8 cellular contexts compared by ENCODE assay signal in genomic region chr4:140238353-140239041, GRCh38.
DNase-seq lines count a peak whose midpoint lies in the region; ATAC-seq and TF ChIP-seq lines count a peak whose summit lies in the region.

No MANE protein-coding gene starts in this region.

- TF ChIP-seq CTCF in LNCaP clone FGC (IDR thresholded peaks at IDR 0.05; ENCODE audit: control insufficient read depth, extremely low read depth, insufficient read depth): no peak
- no peak for TF ChIP-seq CTCF in endothelial cell (IDR thresholded peaks at IDR 0.05; ENCODE audit: unreplicated experiment)

- no peaks in the 10 kb centered on the region for H3K36me3 ChIP-seq in muscle layer of colon (ENCODE audit: insufficient read depth, low read length)

- POLR2A ChIA-PET in naive thymus-derived CD8-positive, alpha-beta T cell (lab: Charles Lee): no interaction called here

- no peak overlapping the region for H3K4me3 ChIP-seq in LNCaP clone FGC (ENCODE audit: low read depth, low read length)
- H3K4me3 ChIP-seq in muscle layer of colon (ENCODE audit: low read depth in 1 of 2, low read length in 2 of 2): peak overlapping the region in 1 of 2 donors; percentile 51

- DNase-seq in LNCaP clone FGC (ENCODE audit: low read depth) (peak; percentile 70), OCI-M1 (lab: John Stamatoyannopoulos, UW) (peak; percentile 89), endothelial cell (ENCODE audit: low spot score) (no peak)
- DNase-seq in naive thymus-derived CD8-positive, alpha-beta T cell: no peak

- H3K36me3 Mint-ChIP-seq in endothelial cell (ENCODE audit: low read depth, unreplicated experiment): no peaks in the 10 kb centered on the region
- H3K36me3 Mint-ChIP-seq in naive thymus-derived CD8-positive, alpha-beta T cell: no peaks in the 10 kb centered on the region

- ATAC-seq in HG02970 (IDR thresholded peaks at IDR 0.05; ENCODE audit: low FRiP score, unreplicated experiment): no peak
- ATAC-seq in HG02840 (IDR thresholded peaks at IDR 0.05; ENCODE audit: low FRiP score, unreplicated experiment): no peak
- ATAC-seq in naive thymus-derived CD8-positive, alpha-beta T cell: no peak
- ATAC-seq in HG02571 (IDR thresholded peaks at IDR 0.05; ENCODE audit: unreplicated experiment): no peak

- peak overlapping the region; percentile 85 for H3K27ac Mint-ChIP-seq in endothelial cell (ENCODE audit: unreplicated experiment)
- H3K27ac Mint-ChIP-seq in naive thymus-derived CD8-positive, alpha-beta T cell: no peak overlapping the region

- no peaks in the 10 kb centered on the region for H3K9me3 Mint-ChIP-seq in endothelial cell (ENCODE audit: unreplicated experiment)
- H3K9me3 Mint-ChIP-seq in naive thymus-derived CD8-positive, alpha-beta T cell: no peaks in the 10 kb centered on the region

- peaks cover 53% of the 10 kb centered on the region for H3K4me1 Mint-ChIP-seq in endothelial cell (ENCODE audit: unreplicated experiment)
- peaks cover 25 to 59% (median 42%) of the 10 kb centered on the region in 4 donors for H3K4me1 Mint-ChIP-seq in naive thymus-derived CD8-positive, alpha-beta T cell

- no peaks in the 10 kb centered on the region for H3K27me3 ChIP-seq in muscle layer of colon (ENCODE audit: control insufficient read depth in 1 of 2, insufficient read depth in 2 of 2, low read length in 2 of 2)

- H3K27ac ChIP-seq in muscle layer of colon (ENCODE audit: low read depth, low read length): peak overlapping the region; percentile 94

- H3K27me3 Mint-ChIP-seq in endothelial cell (ENCODE audit: unreplicated experiment): peaks cover under 1% of the 10 kb centered on the region
- peaks cover 0 to 10% (median 2%) of the 10 kb centered on the region in 5 donors for H3K27me3 Mint-ChIP-seq in naive thymus-derived CD8-positive, alpha-beta T cell

- no peaks in the 10 kb centered on the region for H3K9me3 ChIP-seq in muscle layer of colon (ENCODE audit: low read length)

- peak overlapping the region; percentile 41 for H3K9ac ChIP-seq in muscle layer of colon (ENCODE audit: low read length)

- peaks cover 51% of the 10 kb centered on the region for H3K4me1 ChIP-seq in muscle layer of colon (ENCODE audit: insufficient read depth, low read length)

- H3K4me3 Mint-ChIP-seq in endothelial cell (ENCODE audit: unreplicated experiment): no peak overlapping the region
- no peak overlapping the region for H3K4me3 Mint-ChIP-seq in naive thymus-derived CD8-positive, alpha-beta T cell

Comparison
In these comparisons a context has a peak if more than half of its experiments do, and no peak if none do; other contexts are left out.
1. DNase-seq: peak in LNCaP clone FGC (single experiment) and OCI-M1 (single experiment); none in endothelial cell (single experiment) and naive thymus-derived CD8-positive, alpha-beta T cell (0 of 10).